Comparison of ENCODE assay signal across 1 cellular context in the genomic region with DNA sequence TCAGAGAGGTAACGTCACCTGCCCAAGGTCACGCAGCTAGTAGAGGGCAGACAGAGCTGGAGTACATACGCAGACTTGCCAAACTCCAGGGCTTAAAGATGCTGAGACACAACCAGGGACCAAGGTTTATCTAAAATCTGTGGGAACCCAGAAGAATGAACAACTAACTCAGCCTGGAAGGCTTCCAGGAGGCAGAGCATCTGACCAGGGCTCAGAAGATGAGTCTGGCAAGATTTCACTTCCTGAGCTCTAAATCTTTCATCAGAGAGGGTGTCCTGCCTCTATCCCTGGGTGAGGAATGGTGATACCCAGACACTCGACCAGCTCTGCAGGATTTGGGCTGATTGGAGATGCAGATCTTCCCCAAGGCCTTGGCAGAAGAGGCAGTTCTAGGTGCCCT.
TF ChIP-seq lines count a peak whose summit lies in the region.

No MANE protein-coding gene starts in this region.

TF ChIP-seq in SK-N-SH treated with all-trans-retinoic acid at 6 μM for 48 hours, 23 proteins besides CTCF, POLR2A, EP300 and RAD21 (continued from another document):
- TF ChIP-seq, protein P1, sequence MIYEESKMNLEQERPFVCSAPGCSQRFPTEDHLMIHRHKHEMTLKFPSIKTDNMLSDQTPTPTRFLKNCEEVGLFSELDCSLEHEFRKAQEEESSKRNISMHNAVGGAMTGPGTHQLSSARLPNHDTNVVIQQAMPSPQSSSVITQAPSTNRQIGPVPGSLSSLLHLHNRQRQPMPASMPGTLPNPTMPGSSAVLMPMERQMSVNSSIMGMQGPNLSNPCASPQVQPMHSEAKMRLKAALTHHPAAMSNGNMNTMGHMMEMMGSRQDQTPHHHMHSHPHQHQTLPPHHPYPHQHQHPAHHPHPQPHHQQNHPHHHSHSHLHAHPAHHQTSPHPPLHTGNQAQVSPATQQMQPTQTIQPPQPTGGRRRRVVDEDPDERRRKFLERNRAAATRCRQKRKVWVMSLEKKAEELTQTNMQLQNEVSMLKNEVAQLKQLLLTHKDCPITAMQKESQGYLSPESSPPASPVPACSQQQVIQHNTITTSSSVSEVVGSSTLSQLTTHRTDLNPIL (CRISPR knock-in tag; IDR thresholded peaks at IDR 0.05; ENCODE audit: low read depth): no peak
- TF ChIP-seq, protein P2, sequence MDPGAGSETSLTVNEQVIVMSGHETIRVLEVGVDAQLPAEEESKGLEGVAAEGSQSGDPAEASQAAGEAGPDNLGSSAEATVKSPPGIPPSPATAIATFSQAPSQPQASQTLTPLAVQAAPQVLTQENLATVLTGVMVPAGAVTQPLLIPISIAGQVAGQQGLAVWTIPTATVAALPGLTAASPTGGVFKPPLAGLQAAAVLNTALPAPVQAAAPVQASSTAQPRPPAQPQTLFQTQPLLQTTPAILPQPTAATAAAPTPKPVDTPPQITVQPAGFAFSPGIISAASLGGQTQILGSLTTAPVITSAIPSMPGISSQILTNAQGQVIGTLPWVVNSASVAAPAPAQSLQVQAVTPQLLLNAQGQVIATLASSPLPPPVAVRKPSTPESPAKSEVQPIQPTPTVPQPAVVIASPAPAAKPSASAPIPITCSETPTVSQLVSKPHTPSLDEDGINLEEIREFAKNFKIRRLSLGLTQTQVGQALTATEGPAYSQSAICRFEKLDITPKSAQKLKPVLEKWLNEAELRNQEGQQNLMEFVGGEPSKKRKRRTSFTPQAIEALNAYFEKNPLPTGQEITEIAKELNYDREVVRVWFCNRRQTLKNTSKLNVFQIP (CRISPR knock-in tag; IDR thresholded peaks at IDR 0.05; ENCODE audit: borderline replicate concordance, low read depth): no peak
- TF ChIP-seq OSR1 (CRISPR knock-in tag; IDR thresholded peaks at IDR 0.05) (no peak), ESRRG (CRISPR knock-in tag; IDR thresholded peaks at IDR 0.05) (no peak), TOX (CRISPR knock-in tag; IDR thresholded peaks at IDR 0.05; ENCODE audit: borderline replicate concordance) (no peak), ISL1 (CRISPR knock-in tag; IDR thresholded peaks at IDR 0.05) (no peak), CSDC2 (CRISPR knock-in tag; IDR thresholded peaks at IDR 0.05) (no peak), GLIS3 (CRISPR knock-in tag; IDR thresholded peaks at IDR 0.05) (no peak), BACH2 (CRISPR knock-in tag; IDR thresholded peaks at IDR 0.05; ENCODE audit: borderline replicate concordance) (no peak), ZFP3 (CRISPR knock-in tag; IDR thresholded peaks at IDR 0.05) (no peak), ZNF70 (CRISPR knock-in tag; IDR thresholded peaks at IDR 0.05) (no peak), ZC3H10 (CRISPR knock-in tag; IDR thresholded peaks at IDR 0.05) (no peak), ZNF8 (CRISPR knock-in tag; IDR thresholded peaks at IDR 0.05) (no peak)
- TF ChIP-seq, protein P3, sequence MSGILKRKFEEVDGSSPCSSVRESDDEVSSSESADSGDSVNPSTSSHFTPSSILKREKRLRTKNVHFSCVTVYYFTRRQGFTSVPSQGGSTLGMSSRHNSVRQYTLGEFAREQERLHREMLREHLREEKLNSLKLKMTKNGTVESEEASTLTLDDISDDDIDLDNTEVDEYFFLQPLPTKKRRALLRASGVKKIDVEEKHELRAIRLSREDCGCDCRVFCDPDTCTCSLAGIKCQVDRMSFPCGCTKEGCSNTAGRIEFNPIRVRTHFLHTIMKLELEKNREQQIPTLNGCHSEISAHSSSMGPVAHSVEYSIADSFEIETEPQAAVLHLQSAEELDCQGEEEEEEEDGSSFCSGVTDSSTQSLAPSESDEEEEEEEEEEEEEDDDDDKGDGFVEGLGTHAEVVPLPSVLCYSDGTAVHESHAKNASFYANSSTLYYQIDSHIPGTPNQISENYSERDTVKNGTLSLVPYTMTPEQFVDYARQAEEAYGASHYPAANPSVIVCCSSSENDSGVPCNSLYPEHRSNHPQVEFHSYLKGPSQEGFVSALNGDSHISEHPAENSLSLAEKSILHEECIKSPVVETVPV (CRISPR knock-in tag; IDR thresholded peaks at IDR 0.05): no peak
- TF ChIP-seq, protein P4, sequence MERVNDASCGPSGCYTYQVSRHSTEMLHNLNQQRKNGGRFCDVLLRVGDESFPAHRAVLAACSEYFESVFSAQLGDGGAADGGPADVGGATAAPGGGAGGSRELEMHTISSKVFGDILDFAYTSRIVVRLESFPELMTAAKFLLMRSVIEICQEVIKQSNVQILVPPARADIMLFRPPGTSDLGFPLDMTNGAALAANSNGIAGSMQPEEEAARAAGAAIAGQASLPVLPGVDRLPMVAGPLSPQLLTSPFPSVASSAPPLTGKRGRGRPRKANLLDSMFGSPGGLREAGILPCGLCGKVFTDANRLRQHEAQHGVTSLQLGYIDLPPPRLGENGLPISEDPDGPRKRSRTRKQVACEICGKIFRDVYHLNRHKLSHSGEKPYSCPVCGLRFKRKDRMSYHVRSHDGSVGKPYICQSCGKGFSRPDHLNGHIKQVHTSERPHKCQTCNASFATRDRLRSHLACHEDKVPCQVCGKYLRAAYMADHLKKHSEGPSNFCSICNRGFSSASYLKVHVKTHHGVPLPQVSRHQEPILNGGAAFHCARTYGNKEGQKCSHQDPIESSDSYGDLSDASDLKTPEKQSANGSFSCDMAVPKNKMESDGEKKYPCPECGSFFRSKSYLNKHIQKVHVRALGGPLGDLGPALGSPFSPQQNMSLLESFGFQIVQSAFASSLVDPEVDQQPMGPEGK (CRISPR knock-in tag; IDR thresholded peaks at IDR 0.05; ENCODE audit: borderline replicate concordance): no peak
- TF ChIP-seq, protein P5, sequence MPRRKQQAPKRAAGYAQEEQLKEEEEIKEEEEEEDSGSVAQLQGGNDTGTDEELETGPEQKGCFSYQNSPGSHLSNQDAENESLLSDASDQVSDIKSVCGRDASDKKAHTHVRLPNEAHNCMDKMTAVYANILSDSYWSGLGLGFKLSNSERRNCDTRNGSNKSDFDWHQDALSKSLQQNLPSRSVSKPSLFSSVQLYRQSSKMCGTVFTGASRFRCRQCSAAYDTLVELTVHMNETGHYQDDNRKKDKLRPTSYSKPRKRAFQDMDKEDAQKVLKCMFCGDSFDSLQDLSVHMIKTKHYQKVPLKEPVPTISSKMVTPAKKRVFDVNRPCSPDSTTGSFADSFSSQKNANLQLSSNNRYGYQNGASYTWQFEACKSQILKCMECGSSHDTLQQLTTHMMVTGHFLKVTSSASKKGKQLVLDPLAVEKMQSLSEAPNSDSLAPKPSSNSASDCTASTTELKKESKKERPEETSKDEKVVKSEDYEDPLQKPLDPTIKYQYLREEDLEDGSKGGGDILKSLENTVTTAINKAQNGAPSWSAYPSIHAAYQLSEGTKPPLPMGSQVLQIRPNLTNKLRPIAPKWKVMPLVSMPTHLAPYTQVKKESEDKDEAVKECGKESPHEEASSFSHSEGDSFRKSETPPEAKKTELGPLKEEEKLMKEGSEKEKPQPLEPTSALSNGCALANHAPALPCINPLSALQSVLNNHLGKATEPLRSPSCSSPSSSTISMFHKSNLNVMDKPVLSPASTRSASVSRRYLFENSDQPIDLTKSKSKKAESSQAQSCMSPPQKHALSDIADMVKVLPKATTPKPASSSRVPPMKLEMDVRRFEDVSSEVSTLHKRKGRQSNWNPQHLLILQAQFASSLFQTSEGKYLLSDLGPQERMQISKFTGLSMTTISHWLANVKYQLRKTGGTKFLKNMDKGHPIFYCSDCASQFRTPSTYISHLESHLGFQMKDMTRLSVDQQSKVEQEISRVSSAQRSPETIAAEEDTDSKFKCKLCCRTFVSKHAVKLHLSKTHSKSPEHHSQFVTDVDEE (CRISPR knock-in tag; IDR thresholded peaks at IDR 0.05): no peak
TF ChIP-seq in SK-N-SH treated with all-trans-retinoic acid at 6 μM for 48 hours: peak in this region for 0.
